Comparison of ENCODE assay signal across 13 cellular contexts in genomic region chr6:51928320-51928719, GRCh38.
A peak's percentile ranks its signal among the peaks of the same experiment; 100 is the strongest.
DNase-seq lines count a peak whose midpoint lies in the region; ATAC-seq lines count a peak whose summit lies in the region.
"Had no signal": no experiment of that assay in that cellular context is flagged by ENCODE, and none has a peak within 500 bp of the region (broad histone marks: within the 10 kb centered on the region; RNA-seq: fewer than 3 reads in every experiment).

No MANE protein-coding gene starts in this region.

- no peak overlapping the region for H3K27ac ChIP-seq in trophoblast cell (ENCODE audit: low read depth, low read length)
- H3K27ac ChIP-seq: ovary had no signal

- no peaks in the 10 kb centered on the region for H3K9me3 Mint-ChIP-seq in activated CD4-positive, alpha-beta T cell treated with anti-CD3 and anti-CD28 coated beads for 36 hours (ENCODE audit: low read depth)
- H3K9me3 Mint-ChIP-seq: stimulated activated naive CD8-positive, alpha-beta T cell treated with anti-CD3 and anti-CD28 coated beads, Interleukin-15, amount 100 ng/mL, for 72 hours had no signal

- ATAC-seq in GM18511 (IDR thresholded peaks at IDR 0.05; ENCODE audit: unreplicated experiment) (peak; percentile 88), GM21360 (IDR thresholded peaks at IDR 0.05; ENCODE audit: unreplicated experiment) (peak; percentile 69), HG02973 (IDR thresholded peaks at IDR 0.05; ENCODE audit: unreplicated experiment) (peak; percentile 79)
- ATAC-seq in activated CD4-positive, alpha-beta T cell treated with anti-CD3 and anti-CD28 coated beads for 36 hours, result no peak
- ATAC-seq: activated CD8-positive, alpha-beta memory T cell treated with anti-CD3 and anti-CD28 coated beads, Interleukin-2, amount 10 ng/mL, durations not matched to agents 7 days and 5 days; stimulated activated naive CD8-positive, alpha-beta T cell treated with anti-CD3 and anti-CD28 coated beads, Interleukin-15, amount 100 ng/mL, for 72 hours had no signal

- no peak overlapping the region for H3K14ac ChIP-seq in trophoblast cell (ENCODE audit: low read length)

- H3K4me3 ChIP-seq in trophoblast cell (ENCODE audit: low read depth, low read length), result no peak overlapping the region
- H3K4me3 ChIP-seq: ovary had no signal

- intact Hi-C loops in activated CD4-positive, alpha-beta T cell treated with anti-CD3 and anti-CD28 coated beads for 36 hours (cut with DNase I, micrococcal nuclease), result no loop called here

- H4K91ac ChIP-seq in trophoblast cell (ENCODE audit: low read depth, low read length), result no peak overlapping the region

- no peak overlapping the region for H3K4ac ChIP-seq in trophoblast cell (ENCODE audit: low read depth, low read length)

- no peaks in the 10 kb centered on the region for H3K9me3 ChIP-seq in trophoblast cell (ENCODE audit: insufficient read depth, low read depth, low read length)
- H3K9me3 ChIP-seq: ovary had no signal

- H3K36me3 ChIP-seq in trophoblast cell (ENCODE audit: control insufficient read depth in 1 of 2, insufficient read depth in 2 of 2, low read length in 2 of 2), result no peaks in the 10 kb centered on the region
- H3K36me3 ChIP-seq: ovary had no signal

- no peak overlapping the region for H3K4me3 Mint-ChIP-seq in activated CD4-positive, alpha-beta T cell treated with anti-CD3 and anti-CD28 coated beads for 36 hours
- H3K4me3 Mint-ChIP-seq: activated CD8-positive, alpha-beta memory T cell treated with anti-CD3 and anti-CD28 coated beads, Interleukin-2, amount 10 ng/mL, durations not matched to agents 7 days and 5 days; stimulated activated naive CD8-positive, alpha-beta T cell treated with anti-CD3 and anti-CD28 coated beads, Interleukin-15, amount 100 ng/mL, for 72 hours had no signal

- POLR2A ChIA-PET in activated CD4-positive, alpha-beta T cell treated with anti-CD3 and anti-CD28 coated beads for 36 hours (lab: Charles Lee), result no interaction called here

- no peak overlapping the region for H2BK12ac ChIP-seq in trophoblast cell (ENCODE audit: low read length)

- no peaks in the 10 kb centered on the region for H3K79me1 ChIP-seq in trophoblast cell (ENCODE audit: low read length)

- no peak overlapping the region for H2AFZ ChIP-seq in trophoblast cell (ENCODE audit: insufficient read depth, low read length, poor library complexity)

- H3K9ac ChIP-seq in trophoblast cell (ENCODE audit: low read length), result no peak overlapping the region

- DNase-seq in MV-4-11 (lab: John Stamatoyannopoulos, UW) (peak; percentile 6), SKM-1 (lab: John Stamatoyannopoulos, UW; ENCODE audit: unreplicated experiment) (no peak), trophoblast cell (no peak)
- no peak for DNase-seq in activated CD4-positive, alpha-beta T cell treated with anti-CD3 and anti-CD28 coated beads for 36 hours
- no peak for DNase-seq in activated effector memory CD4-positive, alpha-beta T cell treated with anti-CD3 and anti-CD28 coated beads, Interleukin-2, amount 50 U/mL, for 16 hours
- DNase-seq: activated CD8-positive, alpha-beta memory T cell treated with anti-CD3 and anti-CD28 coated beads, Interleukin-2, amount 10 ng/mL, durations not matched to agents 7 days and 5 days; NCI-H1105; ovary; stimulated activated CD4-positive, alpha-beta T cell treated with anti-CD3 and anti-CD28 coated beads, Interleukin-2, amount 100 ng/mL, for 48 hours; stimulated activated naive CD8-positive, alpha-beta T cell treated with anti-CD3 and anti-CD28 coated beads, Interleukin-15, amount 100 ng/mL, for 72 hours had no signal

- no peak overlapping the region for H3K27ac Mint-ChIP-seq in activated CD4-positive, alpha-beta T cell treated with anti-CD3 and anti-CD28 coated beads for 36 hours
- H3K27ac Mint-ChIP-seq: activated CD8-positive, alpha-beta memory T cell treated with anti-CD3 and anti-CD28 coated beads, Interleukin-2, amount 10 ng/mL, durations not matched to agents 7 days and 5 days had no signal

- H3K4me2 ChIP-seq in trophoblast cell (ENCODE audit: low read length), result no peak overlapping the region

- no peak overlapping the region for H2AK5ac ChIP-seq in trophoblast cell (ENCODE audit: low read length)

- H3K27me3 ChIP-seq in trophoblast cell (ENCODE audit: insufficient read depth, low read length), result no peaks in the 10 kb centered on the region
- H3K27me3 ChIP-seq: ovary had no signal

- no peaks in the 10 kb centered on the region for H3K4me1 ChIP-seq in trophoblast cell (ENCODE audit: control insufficient read depth in 1 of 2, insufficient read depth in 2 of 2, low read length in 2 of 2)

- no peak overlapping the region for H4K12ac ChIP-seq in trophoblast cell (ENCODE audit: low read depth, low read length)

- CTCF ChIA-PET in activated CD4-positive, alpha-beta T cell treated with anti-CD3 and anti-CD28 coated beads for 36 hours (lab: Charles Lee), result no interaction called here

- no peak overlapping the region for H4K8ac ChIP-seq in trophoblast cell (ENCODE audit: low read depth, low read length)

- no peak overlapping the region for H3K23ac ChIP-seq in trophoblast cell (ENCODE audit: low read length)

- no CpG with 5 or more reads among the region's 3 CpGs for WGBS in trophoblast cell (ENCODE audit: extremely low coverage, insufficient coverage, insufficient read length)

- H2BK5ac ChIP-seq in trophoblast cell (ENCODE audit: low read depth, low read length, poor library complexity), result no peak overlapping the region

- H3K27me3 Mint-ChIP-seq in activated CD4-positive, alpha-beta T cell treated with anti-CD3 and anti-CD28 coated beads for 36 hours, result no peaks in the 10 kb centered on the region
- H3K27me3 Mint-ChIP-seq: activated CD8-positive, alpha-beta memory T cell treated with anti-CD3 and anti-CD28 coated beads, Interleukin-2, amount 10 ng/mL, durations not matched to agents 7 days and 5 days; stimulated activated naive CD8-positive, alpha-beta T cell treated with anti-CD3 and anti-CD28 coated beads, Interleukin-15, amount 100 ng/mL, for 72 hours had no signal

- H3K4me1 Mint-ChIP-seq in activated CD4-positive, alpha-beta T cell treated with anti-CD3 and anti-CD28 coated beads for 36 hours, result no peaks in the 10 kb centered on the region
- H3K4me1 Mint-ChIP-seq: activated CD8-positive, alpha-beta memory T cell treated with anti-CD3 and anti-CD28 coated beads, Interleukin-2, amount 10 ng/mL, durations not matched to agents 7 days and 5 days; stimulated activated naive CD8-positive, alpha-beta T cell treated with anti-CD3 and anti-CD28 coated beads, Interleukin-15, amount 100 ng/mL, for 72 hours had no signal

- no peaks in the 10 kb centered on the region for H3K79me2 ChIP-seq in trophoblast cell (ENCODE audit: control insufficient read depth, insufficient read depth, low read length, poor library complexity)

- no peak overlapping the region for H2BK120ac ChIP-seq in trophoblast cell (ENCODE audit: insufficient read depth, low read length, poor library complexity)

- no peaks in the 10 kb centered on the region for H3K36me3 Mint-ChIP-seq in activated CD4-positive, alpha-beta T cell treated with anti-CD3 and anti-CD28 coated beads for 36 hours (ENCODE audit: low read depth)
- H3K36me3 Mint-ChIP-seq: activated CD8-positive, alpha-beta memory T cell treated with anti-CD3 and anti-CD28 coated beads, Interleukin-2, amount 10 ng/mL, durations not matched to agents 7 days and 5 days had no signal

- no peak overlapping the region for H3K18ac ChIP-seq in trophoblast cell (ENCODE audit: low read length)
